Comparison of ENCODE assay signal across 1 cellular context in genomic region chr6:118649918-118650499, GRCh38.
TF ChIP-seq lines count a peak whose summit lies in the region.

No MANE protein-coding gene starts in this region.

TF ChIP-seq in GM23338, 12 proteins besides CTCF, POLR2A, EP300 and RAD21 (continued from another document):
- TF ChIP-seq, protein P1, sequence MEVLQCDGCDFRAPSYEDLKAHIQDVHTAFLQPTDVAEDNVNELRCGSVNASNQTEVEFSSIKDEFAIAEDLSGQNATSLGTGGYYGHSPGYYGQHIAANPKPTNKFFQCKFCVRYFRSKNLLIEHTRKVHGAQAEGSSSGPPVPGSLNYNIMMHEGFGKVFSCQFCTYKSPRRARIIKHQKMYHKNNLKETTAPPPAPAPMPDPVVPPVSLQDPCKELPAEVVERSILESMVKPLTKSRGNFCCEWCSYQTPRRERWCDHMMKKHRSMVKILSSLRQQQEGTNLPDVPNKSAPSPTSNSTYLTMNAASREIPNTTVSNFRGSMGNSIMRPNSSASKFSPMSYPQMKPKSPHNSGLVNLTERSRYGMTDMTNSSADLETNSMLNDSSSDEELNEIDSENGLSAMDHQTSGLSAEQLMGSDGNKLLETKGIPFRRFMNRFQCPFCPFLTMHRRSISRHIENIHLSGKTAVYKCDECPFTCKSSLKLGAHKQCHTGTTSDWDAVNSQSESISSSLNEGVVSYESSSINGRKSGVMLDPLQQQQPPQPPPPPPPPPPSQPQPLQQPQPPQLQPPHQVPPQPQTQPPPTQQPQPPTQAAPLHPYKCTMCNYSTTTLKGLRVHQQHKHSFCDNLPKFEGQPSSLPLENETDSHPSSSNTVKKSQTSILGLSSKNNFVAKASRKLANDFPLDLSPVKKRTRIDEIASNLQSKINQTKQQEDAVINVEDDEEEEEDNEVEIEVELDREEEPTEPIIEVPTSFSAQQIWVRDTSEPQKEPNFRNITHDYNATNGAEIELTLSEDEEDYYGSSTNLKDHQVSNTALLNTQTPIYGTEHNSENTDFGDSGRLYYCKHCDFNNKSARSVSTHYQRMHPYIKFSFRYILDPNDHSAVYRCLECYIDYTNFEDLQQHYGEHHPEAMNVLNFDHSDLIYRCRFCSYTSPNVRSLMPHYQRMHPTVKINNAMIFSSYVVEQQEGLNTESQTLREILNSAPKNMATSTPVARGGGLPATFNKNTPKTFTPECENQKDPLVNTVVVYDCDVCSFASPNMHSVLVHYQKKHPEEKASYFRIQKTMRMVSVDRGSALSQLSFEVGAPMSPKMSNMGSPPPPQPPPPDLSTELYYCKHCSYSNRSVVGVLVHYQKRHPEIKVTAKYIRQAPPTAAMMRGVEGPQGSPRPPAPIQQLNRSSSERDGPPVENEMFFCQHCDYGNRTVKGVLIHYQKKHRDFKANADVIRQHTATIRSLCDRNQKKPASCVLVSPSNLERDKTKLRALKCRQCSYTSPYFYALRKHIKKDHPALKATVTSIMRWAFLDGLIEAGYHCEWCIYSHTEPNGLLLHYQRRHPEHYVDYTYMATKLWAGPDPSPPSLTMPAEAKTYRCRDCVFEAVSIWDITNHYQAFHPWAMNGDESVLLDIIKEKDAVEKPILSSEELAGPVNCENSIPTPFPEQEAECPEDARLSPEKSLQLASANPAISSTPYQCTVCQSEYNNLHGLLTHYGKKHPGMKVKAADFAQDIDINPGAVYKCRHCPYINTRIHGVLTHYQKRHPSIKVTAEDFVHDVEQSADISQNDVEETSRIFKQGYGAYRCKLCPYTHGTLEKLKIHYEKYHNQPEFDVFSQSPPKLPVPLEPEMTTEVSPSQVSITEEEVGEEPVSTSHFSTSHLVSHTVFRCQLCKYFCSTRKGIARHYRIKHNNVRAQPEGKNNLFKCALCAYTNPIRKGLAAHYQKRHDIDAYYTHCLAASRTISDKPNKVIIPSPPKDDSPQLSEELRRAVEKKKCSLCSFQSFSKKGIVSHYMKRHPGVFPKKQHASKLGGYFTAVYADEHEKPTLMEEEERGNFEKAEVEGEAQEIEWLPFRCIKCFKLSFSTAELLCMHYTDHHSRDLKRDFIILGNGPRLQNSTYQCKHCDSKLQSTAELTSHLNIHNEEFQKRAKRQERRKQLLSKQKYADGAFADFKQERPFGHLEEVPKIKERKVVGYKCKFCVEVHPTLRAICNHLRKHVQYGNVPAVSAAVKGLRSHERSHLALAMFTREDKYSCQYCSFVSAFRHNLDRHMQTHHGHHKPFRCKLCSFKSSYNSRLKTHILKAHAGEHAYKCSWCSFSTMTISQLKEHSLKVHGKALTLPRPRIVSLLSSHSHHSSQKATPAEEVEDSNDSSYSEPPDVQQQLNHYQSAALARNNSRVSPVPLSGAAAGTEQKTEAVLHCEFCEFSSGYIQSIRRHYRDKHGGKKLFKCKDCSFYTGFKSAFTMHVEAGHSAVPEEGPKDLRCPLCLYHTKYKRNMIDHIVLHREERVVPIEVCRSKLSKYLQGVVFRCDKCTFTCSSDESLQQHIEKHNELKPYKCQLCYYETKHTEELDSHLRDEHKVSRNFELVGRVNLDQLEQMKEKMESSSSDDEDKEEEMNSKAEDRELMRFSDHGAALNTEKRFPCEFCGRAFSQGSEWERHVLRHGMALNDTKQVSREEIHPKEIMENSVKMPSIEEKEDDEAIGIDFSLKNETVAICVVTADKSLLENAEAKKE (CRISPR knock-in tag; IDR thresholded peaks at IDR 0.05), result no peak
- no peak for TF ChIP-seq REST (IDR thresholded peaks at IDR 0.05; ENCODE audit: unreplicated experiment)
- no peak for TF ChIP-seq ZNF331 (CRISPR knock-in tag; IDR thresholded peaks at IDR 0.05; ENCODE audit: low read depth)
- TF ChIP-seq NANOG (IDR thresholded peaks at IDR 0.05; ENCODE audit: borderline replicate concordance), result no peak
- TF ChIP-seq POLR2AphosphoS5 (IDR thresholded peaks at IDR 0.05; ENCODE audit: low read depth), result no peak
